In the genomic region with DNA sequence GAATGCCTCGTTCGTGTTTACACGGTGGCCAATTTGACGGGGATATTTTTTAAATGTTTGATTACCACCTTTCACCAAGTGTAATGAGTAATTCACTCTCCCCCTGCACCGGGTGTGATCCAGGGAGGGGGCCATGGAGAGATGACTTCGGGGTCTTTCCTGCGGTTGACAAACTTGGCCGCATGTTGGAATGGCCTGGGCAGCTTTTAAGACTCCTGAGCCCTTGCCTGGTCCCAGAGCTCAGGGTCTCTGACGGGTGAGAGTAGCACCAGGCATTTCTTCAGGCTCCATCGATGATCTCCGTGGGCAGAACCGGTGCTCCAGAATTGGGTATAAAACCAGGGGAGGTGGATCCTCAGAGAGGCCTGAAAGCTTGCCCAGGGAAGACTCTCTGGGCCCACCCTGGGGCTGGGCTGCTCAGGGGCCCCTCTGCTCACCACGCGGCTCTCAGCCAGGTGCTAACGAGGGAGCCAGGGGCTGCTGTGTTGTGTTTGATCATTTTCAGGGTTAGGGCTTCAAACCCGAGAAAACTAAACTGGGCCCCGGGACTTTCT, we compare ENCODE assay signal across 1 cellular context.
A peak's percentile ranks its signal among the peaks of the same experiment; 100 is the strongest.
TF ChIP-seq lines count a peak whose summit lies in the region.

No MANE protein-coding gene starts in this region.

TF ChIP-seq in K562, 482 proteins besides CTCF, POLR2A, EP300 and RAD21 (continues in another document):
- TF ChIP-seq, protein P1, sequence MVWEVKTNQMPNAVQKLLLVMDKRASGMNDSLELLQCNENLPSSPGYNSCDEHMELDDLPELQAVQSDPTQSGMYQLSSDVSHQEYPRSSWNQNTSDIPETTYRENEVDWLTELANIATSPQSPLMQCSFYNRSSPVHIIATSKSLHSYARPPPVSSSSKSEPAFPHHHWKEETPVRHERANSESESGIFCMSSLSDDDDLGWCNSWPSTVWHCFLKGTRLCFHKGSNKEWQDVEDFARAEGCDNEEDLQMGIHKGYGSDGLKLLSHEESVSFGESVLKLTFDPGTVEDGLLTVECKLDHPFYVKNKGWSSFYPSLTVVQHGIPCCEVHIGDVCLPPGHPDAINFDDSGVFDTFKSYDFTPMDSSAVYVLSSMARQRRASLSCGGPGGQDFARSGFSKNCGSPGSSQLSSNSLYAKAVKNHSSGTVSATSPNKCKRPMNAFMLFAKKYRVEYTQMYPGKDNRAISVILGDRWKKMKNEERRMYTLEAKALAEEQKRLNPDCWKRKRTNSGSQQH (CRISPR knock-in tag; IDR thresholded peaks at IDR 0.05): no peak
- 0 out of 2 replicates have a peak, but pooled peaks have one; percentile 13 for TF ChIP-seq HDAC2 (IDR thresholded peaks at IDR 0.05)
- TF ChIP-seq, protein P2, sequence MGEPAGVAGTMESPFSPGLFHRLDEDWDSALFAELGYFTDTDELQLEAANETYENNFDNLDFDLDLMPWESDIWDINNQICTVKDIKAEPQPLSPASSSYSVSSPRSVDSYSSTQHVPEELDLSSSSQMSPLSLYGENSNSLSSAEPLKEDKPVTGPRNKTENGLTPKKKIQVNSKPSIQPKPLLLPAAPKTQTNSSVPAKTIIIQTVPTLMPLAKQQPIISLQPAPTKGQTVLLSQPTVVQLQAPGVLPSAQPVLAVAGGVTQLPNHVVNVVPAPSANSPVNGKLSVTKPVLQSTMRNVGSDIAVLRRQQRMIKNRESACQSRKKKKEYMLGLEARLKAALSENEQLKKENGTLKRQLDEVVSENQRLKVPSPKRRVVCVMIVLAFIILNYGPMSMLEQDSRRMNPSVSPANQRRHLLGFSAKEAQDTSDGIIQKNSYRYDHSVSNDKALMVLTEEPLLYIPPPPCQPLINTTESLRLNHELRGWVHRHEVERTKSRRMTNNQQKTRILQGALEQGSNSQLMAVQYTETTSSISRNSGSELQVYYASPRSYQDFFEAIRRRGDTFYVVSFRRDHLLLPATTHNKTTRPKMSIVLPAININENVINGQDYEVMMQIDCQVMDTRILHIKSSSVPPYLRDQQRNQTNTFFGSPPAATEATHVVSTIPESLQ (CRISPR knock-in tag; IDR thresholded peaks at IDR 0.05): no peak
- no peak for TF ChIP-seq HSF4 (CRISPR knock-in tag; IDR thresholded peaks at IDR 0.05; ENCODE audit: borderline replicate concordance)
- TF ChIP-seq, protein P3, sequence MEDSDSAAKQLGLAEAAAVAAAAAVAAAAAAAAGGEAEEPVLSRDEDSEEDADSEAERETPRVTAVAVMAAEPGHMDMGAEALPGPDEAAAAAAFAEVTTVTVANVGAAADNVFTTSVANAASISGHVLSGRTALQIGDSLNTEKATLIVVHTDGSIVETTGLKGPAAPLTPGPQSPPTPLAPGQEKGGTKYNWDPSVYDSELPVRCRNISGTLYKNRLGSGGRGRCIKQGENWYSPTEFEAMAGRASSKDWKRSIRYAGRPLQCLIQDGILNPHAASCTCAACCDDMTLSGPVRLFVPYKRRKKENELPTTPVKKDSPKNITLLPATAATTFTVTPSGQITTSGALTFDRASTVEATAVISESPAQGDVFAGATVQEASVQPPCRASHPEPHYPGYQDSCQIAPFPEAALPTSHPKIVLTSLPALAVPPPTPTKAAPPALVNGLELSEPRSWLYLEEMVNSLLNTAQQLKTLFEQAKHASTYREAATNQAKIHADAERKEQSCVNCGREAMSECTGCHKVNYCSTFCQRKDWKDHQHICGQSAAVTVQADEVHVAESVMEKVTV (CRISPR knock-in tag; IDR thresholded peaks at IDR 0.05): no peak
- TF ChIP-seq ETV6 (IDR thresholded peaks at IDR 0.05; ENCODE audit: borderline replicate concordance in 1 of 2, low read depth in 2 of 2, low read length in 1 of 2): no peak
- TF ChIP-seq ETV6 (CRISPR knock-in tag; IDR thresholded peaks at IDR 0.05; ENCODE audit: borderline replicate concordance): no peak
- TF ChIP-seq CBX2 (IDR thresholded peaks at IDR 0.05; ENCODE audit: insufficient read depth, low read length, poor library complexity, severe bottlenecking): no peak
- TF ChIP-seq CC2D1A (IDR thresholded peaks at IDR 0.05): no peak
- TF ChIP-seq ZNF124 (CRISPR knock-in tag; IDR thresholded peaks at IDR 0.05): no peak
- TF ChIP-seq XRCC5 (IDR thresholded peaks at IDR 0.05; ENCODE audit: low read depth, low read length): 0 out of 2 replicates have a peak, but pooled peaks have one; percentile 16
- TF ChIP-seq CXXC5 (CRISPR knock-in tag; IDR thresholded peaks at IDR 0.05): no peak
- no peak for TF ChIP-seq ZNF239 (CRISPR knock-in tag; IDR thresholded peaks at IDR 0.05)
- TF ChIP-seq ADNP (tag; IDR thresholded peaks at IDR 0.05): no peak
- TF ChIP-seq, protein P4, sequence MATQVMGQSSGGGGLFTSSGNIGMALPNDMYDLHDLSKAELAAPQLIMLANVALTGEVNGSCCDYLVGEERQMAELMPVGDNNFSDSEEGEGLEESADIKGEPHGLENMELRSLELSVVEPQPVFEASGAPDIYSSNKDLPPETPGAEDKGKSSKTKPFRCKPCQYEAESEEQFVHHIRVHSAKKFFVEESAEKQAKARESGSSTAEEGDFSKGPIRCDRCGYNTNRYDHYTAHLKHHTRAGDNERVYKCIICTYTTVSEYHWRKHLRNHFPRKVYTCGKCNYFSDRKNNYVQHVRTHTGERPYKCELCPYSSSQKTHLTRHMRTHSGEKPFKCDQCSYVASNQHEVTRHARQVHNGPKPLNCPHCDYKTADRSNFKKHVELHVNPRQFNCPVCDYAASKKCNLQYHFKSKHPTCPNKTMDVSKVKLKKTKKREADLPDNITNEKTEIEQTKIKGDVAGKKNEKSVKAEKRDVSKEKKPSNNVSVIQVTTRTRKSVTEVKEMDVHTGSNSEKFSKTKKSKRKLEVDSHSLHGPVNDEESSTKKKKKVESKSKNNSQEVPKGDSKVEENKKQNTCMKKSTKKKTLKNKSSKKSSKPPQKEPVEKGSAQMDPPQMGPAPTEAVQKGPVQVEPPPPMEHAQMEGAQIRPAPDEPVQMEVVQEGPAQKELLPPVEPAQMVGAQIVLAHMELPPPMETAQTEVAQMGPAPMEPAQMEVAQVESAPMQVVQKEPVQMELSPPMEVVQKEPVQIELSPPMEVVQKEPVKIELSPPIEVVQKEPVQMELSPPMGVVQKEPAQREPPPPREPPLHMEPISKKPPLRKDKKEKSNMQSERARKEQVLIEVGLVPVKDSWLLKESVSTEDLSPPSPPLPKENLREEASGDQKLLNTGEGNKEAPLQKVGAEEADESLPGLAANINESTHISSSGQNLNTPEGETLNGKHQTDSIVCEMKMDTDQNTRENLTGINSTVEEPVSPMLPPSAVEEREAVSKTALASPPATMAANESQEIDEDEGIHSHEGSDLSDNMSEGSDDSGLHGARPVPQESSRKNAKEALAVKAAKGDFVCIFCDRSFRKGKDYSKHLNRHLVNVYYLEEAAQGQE (CRISPR knock-in tag; IDR thresholded peaks at IDR 0.05; ENCODE audit: low read depth): no peak
- TF ChIP-seq MTA2 (IDR thresholded peaks at IDR 0.05; ENCODE audit: low read depth): no peak
- TF ChIP-seq MED1 (CRISPR knock-in tag; IDR thresholded peaks at IDR 0.05; ENCODE audit: borderline replicate concordance): 0 out of 2 replicates have a peak, but pooled peaks have one; percentile 16
- no peak for TF ChIP-seq NFATC3 (IDR thresholded peaks at IDR 0.05)
- TF ChIP-seq, protein P5, sequence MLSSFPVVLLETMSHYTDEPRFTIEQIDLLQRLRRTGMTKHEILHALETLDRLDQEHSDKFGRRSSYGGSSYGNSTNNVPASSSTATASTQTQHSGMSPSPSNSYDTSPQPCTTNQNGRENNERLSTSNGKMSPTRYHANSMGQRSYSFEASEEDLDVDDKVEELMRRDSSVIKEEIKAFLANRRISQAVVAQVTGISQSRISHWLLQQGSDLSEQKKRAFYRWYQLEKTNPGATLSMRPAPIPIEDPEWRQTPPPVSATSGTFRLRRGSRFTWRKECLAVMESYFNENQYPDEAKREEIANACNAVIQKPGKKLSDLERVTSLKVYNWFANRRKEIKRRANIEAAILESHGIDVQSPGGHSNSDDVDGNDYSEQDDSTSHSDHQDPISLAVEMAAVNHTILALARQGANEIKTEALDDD (IDR thresholded peaks at IDR 0.05): no peak
- TF ChIP-seq RB1 (IDR thresholded peaks at IDR 0.05; ENCODE audit: low read depth): peak; percentile 18; the same call in 1 of the 2 replicates
- no peak for TF ChIP-seq ZNF696 (CRISPR knock-in tag; conservative IDR thresholded peaks at IDR 0.05)
- TF ChIP-seq KAT2B (IDR thresholded peaks at IDR 0.05; ENCODE audit: low read depth, low read length): no peak
- TF ChIP-seq ZNF551 (CRISPR knock-in tag; IDR thresholded peaks at IDR 0.05): no peak
- TF ChIP-seq ZNF668 (CRISPR knock-in tag; IDR thresholded peaks at IDR 0.05): no peak
- TF ChIP-seq JUN (IDR thresholded peaks at IDR 0.05; ENCODE audit: borderline replicate concordance, low read depth, low read length): no peak
- peak; percentile 28; the same call in 1 of the 2 replicates for TF ChIP-seq JUN (CRISPR knock-in tag; IDR thresholded peaks at IDR 0.05; ENCODE audit: borderline replicate concordance)
- TF ChIP-seq ZEB2 (IDR thresholded peaks at IDR 0.05): no peak
- no peak for TF ChIP-seq ZNF717 (CRISPR knock-in tag; IDR thresholded peaks at IDR 0.05)
- no peak for TF ChIP-seq PTTG1 (tag; IDR thresholded peaks at IDR 0.05; ENCODE audit: low read depth)
- TF ChIP-seq ZFX (CRISPR knock-in tag; IDR thresholded peaks at IDR 0.05): peak; percentile 45; the same call in 1 of the 2 replicates
- TF ChIP-seq DIDO1 (tag; IDR thresholded peaks at IDR 0.05; ENCODE audit: low read depth): no peak
- no peak for TF ChIP-seq NR2C2 (CRISPR knock-in tag; IDR thresholded peaks at IDR 0.05)
- no peak for TF ChIP-seq NR2C2 (tag; IDR thresholded peaks at IDR 0.05)
- TF ChIP-seq SMARCA5 (IDR thresholded peaks at IDR 0.05): no peak
- TF ChIP-seq FOXK1 (CRISPR knock-in tag; IDR thresholded peaks at IDR 0.05; ENCODE audit: borderline replicate concordance): 0 out of 2 replicates have a peak, but pooled peaks have one; percentile 67
- no peak for TF ChIP-seq ZC3H4 (CRISPR knock-in tag; IDR thresholded peaks at IDR 0.05; ENCODE audit: borderline replicate concordance)
- TF ChIP-seq, protein P6, sequence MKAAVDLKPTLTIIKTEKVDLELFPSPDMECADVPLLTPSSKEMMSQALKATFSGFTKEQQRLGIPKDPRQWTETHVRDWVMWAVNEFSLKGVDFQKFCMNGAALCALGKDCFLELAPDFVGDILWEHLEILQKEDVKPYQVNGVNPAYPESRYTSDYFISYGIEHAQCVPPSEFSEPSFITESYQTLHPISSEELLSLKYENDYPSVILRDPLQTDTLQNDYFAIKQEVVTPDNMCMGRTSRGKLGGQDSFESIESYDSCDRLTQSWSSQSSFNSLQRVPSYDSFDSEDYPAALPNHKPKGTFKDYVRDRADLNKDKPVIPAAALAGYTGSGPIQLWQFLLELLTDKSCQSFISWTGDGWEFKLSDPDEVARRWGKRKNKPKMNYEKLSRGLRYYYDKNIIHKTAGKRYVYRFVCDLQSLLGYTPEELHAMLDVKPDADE (conservative IDR thresholded peaks at IDR 0.05; ENCODE audit: control insufficient read depth, low read depth, low read length): peak; percentile 24; the same call in 1 of the 2 replicates
- TF ChIP-seq, protein P7, sequence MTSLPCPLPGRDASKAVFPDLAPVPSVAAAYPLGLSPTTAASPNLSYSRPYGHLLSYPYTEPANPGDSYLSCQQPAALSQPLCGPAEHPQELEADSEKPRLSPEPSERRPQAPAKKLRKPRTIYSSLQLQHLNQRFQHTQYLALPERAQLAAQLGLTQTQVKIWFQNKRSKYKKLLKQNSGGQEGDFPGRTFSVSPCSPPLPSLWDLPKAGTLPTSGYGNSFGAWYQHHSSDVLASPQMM (CRISPR knock-in tag; IDR thresholded peaks at IDR 0.05): no peak
- TF ChIP-seq ZNF175 (CRISPR knock-in tag; IDR thresholded peaks at IDR 0.05; ENCODE audit: low read depth): no peak
- no peak for TF ChIP-seq EP400 (IDR thresholded peaks at IDR 0.05)
- TF ChIP-seq, protein P8, sequence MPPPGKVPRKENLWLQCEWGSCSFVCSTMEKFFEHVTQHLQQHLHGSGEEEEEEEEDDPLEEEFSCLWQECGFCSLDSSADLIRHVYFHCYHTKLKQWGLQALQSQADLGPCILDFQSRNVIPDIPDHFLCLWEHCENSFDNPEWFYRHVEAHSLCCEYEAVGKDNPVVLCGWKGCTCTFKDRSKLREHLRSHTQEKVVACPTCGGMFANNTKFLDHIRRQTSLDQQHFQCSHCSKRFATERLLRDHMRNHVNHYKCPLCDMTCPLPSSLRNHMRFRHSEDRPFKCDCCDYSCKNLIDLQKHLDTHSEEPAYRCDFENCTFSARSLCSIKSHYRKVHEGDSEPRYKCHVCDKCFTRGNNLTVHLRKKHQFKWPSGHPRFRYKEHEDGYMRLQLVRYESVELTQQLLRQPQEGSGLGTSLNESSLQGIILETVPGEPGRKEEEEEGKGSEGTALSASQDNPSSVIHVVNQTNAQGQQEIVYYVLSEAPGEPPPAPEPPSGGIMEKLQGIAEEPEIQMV (tag; conservative IDR thresholded peaks at IDR 0.05; ENCODE audit: low read depth): no peak
- TF ChIP-seq MEF2D (tag; conservative IDR thresholded peaks at IDR 0.05; ENCODE audit: low read depth): 0 out of 2 replicates have a peak, but pooled peaks have one; percentile 15
- TF ChIP-seq, protein P9, sequence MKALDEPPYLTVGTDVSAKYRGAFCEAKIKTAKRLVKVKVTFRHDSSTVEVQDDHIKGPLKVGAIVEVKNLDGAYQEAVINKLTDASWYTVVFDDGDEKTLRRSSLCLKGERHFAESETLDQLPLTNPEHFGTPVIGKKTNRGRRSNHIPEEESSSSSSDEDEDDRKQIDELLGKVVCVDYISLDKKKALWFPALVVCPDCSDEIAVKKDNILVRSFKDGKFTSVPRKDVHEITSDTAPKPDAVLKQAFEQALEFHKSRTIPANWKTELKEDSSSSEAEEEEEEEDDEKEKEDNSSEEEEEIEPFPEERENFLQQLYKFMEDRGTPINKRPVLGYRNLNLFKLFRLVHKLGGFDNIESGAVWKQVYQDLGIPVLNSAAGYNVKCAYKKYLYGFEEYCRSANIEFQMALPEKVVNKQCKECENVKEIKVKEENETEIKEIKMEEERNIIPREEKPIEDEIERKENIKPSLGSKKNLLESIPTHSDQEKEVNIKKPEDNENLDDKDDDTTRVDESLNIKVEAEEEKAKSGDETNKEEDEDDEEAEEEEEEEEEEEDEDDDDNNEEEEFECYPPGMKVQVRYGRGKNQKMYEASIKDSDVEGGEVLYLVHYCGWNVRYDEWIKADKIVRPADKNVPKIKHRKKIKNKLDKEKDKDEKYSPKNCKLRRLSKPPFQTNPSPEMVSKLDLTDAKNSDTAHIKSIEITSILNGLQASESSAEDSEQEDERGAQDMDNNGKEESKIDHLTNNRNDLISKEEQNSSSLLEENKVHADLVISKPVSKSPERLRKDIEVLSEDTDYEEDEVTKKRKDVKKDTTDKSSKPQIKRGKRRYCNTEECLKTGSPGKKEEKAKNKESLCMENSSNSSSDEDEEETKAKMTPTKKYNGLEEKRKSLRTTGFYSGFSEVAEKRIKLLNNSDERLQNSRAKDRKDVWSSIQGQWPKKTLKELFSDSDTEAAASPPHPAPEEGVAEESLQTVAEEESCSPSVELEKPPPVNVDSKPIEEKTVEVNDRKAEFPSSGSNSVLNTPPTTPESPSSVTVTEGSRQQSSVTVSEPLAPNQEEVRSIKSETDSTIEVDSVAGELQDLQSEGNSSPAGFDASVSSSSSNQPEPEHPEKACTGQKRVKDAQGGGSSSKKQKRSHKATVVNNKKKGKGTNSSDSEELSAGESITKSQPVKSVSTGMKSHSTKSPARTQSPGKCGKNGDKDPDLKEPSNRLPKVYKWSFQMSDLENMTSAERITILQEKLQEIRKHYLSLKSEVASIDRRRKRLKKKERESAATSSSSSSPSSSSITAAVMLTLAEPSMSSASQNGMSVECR (CRISPR knock-in tag; IDR thresholded peaks at IDR 0.05): peak; percentile 7; the same call in 1 of the 2 replicates
- no peak for TF ChIP-seq POLR2AphosphoS5 (IDR thresholded peaks at IDR 0.05; ENCODE audit: control insufficient read depth, insufficient read depth, low read depth, low read length)
- TF ChIP-seq RUNX1 (IDR thresholded peaks at IDR 0.05; ENCODE audit: low read depth): no peak
- TF ChIP-seq ZBTB7A (IDR thresholded peaks at IDR 0.05; ENCODE audit: borderline replicate concordance, control insufficient read depth, low read depth, low read length): 0 out of 2 replicates have a peak, but pooled peaks have one; percentile 32
- TF ChIP-seq PYGO2 (tag; IDR thresholded peaks at IDR 0.05): no peak
- TF ChIP-seq TEAD1 (CRISPR knock-in tag; IDR thresholded peaks at IDR 0.05): no peak
- no peak for TF ChIP-seq FOXJ2 (tag; IDR thresholded peaks at IDR 0.05)
